ENCODE assay signal across 12 cellular contexts in genomic region chr17:7867881-7868329, GRCh38. TPM values are rescaled to one million over a fixed set of nuclear protein-coding genes. Genes with fewer than 3 reads are reported as not detected.
DNase-seq lines count a peak whose midpoint lies in the region; ATAC-seq, FAIRE-seq and TF ChIP-seq lines count a peak whose summit lies in the region.
"Had no signal": no experiment of that assay in that cellular context is flagged by ENCODE, and none has a peak within 500 bp of the region (broad histone marks: within the 10 kb centered on the region; RNA-seq: fewer than 3 reads in every experiment).

No MANE protein-coding gene starts in this region.

- H3K27me3 Mint-ChIP-seq in activated T-cell treated with anti-CD3 and anti-CD28 coated beads, Interleukin-2, amount 50 U/mL, for 24 hours = no peaks in the 10 kb centered on the region

- H3K4me1 Mint-ChIP-seq in activated T-cell treated with anti-CD3 and anti-CD28 coated beads, Interleukin-2, amount 50 U/mL, for 24 hours (ENCODE audit: low read depth) = peaks cover 32% of the 10 kb centered on the region

- H3K36me3 ChIP-seq in small intestine (ENCODE audit: control insufficient read depth in 2 of 2, insufficient read depth in 2 of 2, low read length in 2 of 2) = no peaks in the 10 kb centered on the region
- H3K36me3 ChIP-seq: left lung, uterus had no signal

- no peaks in the 10 kb centered on the region for H3K9me3 Mint-ChIP-seq in activated T-cell treated with anti-CD3 and anti-CD28 coated beads, Interleukin-2, amount 50 U/mL, for 24 hours

- no peak for TF ChIP-seq CTCF in coronary artery (IDR thresholded peaks at IDR 0.05)

- H3K27ac ChIP-seq in coronary artery (no peak overlapping the region), small intestine (ENCODE audit: low read depth in 1 of 2, low read length in 1 of 2) (no peak overlapping the region)
- H3K27ac ChIP-seq: uterus, VCaP had no signal

- H3K36me3 Mint-ChIP-seq in activated T-cell treated with anti-CD3 and anti-CD28 coated beads, Interleukin-2, amount 50 U/mL, for 24 hours (ENCODE audit: low read depth) = peaks cover 51% of the 10 kb centered on the region

- no peak for FAIRE-seq in small intestine (lab: Jason Lieb, UNC)

- no peaks in the 10 kb centered on the region for H3K9me3 ChIP-seq in small intestine (ENCODE audit: control insufficient read depth, low read depth)
- H3K9me3 ChIP-seq: left lung, uterus had no signal

- H3K27ac Mint-ChIP-seq in activated T-cell treated with anti-CD3 and anti-CD28 coated beads, Interleukin-2, amount 50 U/mL, for 24 hours = peak overlapping the region; percentile 40

- no peaks in the 10 kb centered on the region for H3K4me1 ChIP-seq in small intestine (ENCODE audit: control insufficient read depth in 2 of 2, insufficient read depth in 1 of 2, low read depth in 1 of 2, low read length in 1 of 2)
- H3K4me1 ChIP-seq: uterus had no signal

- no peak for DNase-seq in activated T-cell treated with anti-CD3 and anti-CD28 coated beads, Interleukin-2, amount 50 U/mL, for 24 hours
- DNase-seq in activated T-cell treated with anti-CD3 and anti-CD28 coated beads, Interleukin-2, amount 50 U/mL, for 48 hours = no peak
- DNase-seq in NOMO-1 treated with dmso at 0.1 percent for 144 hours (lab: John Stamatoyannopoulos, UW; ENCODE audit: unreplicated experiment) (peak; percentile 61), coronary artery (ENCODE audit: low spot score) (peak; percentile 33), small intestine (peak; percentile 33), NCI-H2171 treated with DMSO at 0.1 percent for 48 hours (lab: John Stamatoyannopoulos, UW) (no peak), NAMALWA (ENCODE audit: low spot score) (no peak), left ventricle myocardium superior (no peak)
- DNase-seq: left lung, NCI-H2107, uterus had no signal

- intact Hi-C loops in left ventricle myocardium superior (cut with micrococcal nuclease) = loop anchor here (10.0 kb wide), 3 partner anchors 47 to 133 kb away; partner anchors contain the start of gene RNF227

- ATAC-seq in left ventricle myocardium superior = no peak
- ATAC-seq: left lung had no signal

- H3K4me3 ChIP-seq in coronary artery (no peak overlapping the region), small intestine (ENCODE audit: low read depth in 1 of 2, low read length in 2 of 2) (no peak overlapping the region)
- H3K4me3 ChIP-seq: left lung, uterus had no signal

- no peak overlapping the region for H3K4me3 Mint-ChIP-seq in activated T-cell treated with anti-CD3 and anti-CD28 coated beads, Interleukin-2, amount 50 U/mL, for 24 hours

- H3K27me3 ChIP-seq in small intestine (ENCODE audit: control insufficient read depth in 2 of 2, insufficient read depth in 2 of 2, low read length in 2 of 2) = no peaks in the 10 kb centered on the region
- H3K27me3 ChIP-seq: left lung, uterus had no signal

- 57 to 59% (median 58%) methylated on average over 5 of the region's 5 CpGs for WGBS in small intestine, 3 donors

RNA-seq across cellular contexts. Expression of gene CYB5D1, which starts 10.1 kb away (rescaled TPM):
- polyA plus RNA-seq in small intestine = 1 to 10 TPM; 4.9 to 7.9 (median 4.9) TPM
- 25.6 TPM for total RNA-seq in left ventricle myocardium superior

RNA-seq across cellular contexts. Expression of gene NAA38, which starts 10.5 kb away (rescaled TPM):
- polyA plus RNA-seq in small intestine = 100 to 1,000 TPM in 1 of 3 donors, 10 to 100 TPM in 2; 70.0 to 142 (median 76.7) TPM
- total RNA-seq in left ventricle myocardium superior = 93.2 TPM

RNA-seq across cellular contexts. Expression of gene TMEM88, which starts 13.0 kb away (rescaled TPM):
- polyA plus RNA-seq in small intestine = 10 to 100 TPM in 1 of 3 donors, 1 to 10 TPM in 2; 3.8 to 17.5 (median 8.9) TPM
- total RNA-seq in left ventricle myocardium superior = 32.6 TPM

RNA-seq across cellular contexts. Expression of gene CHD3, which starts 20.7 kb away (rescaled TPM):
- polyA plus RNA-seq in small intestine = 10 to 100 TPM; 23.7 to 60.4 (median 25.7) TPM
- total RNA-seq in left ventricle myocardium superior = 13.1 TPM

RNA-seq across cellular contexts. Expression of gene KDM6B, which starts 33.9 kb away (rescaled TPM):
- 10 to 100 TPM in 2 of 3 donors, 1 to 10 TPM in 1; 8.4 to 26.1 (median 11.2) TPM for polyA plus RNA-seq in small intestine
- total RNA-seq in left ventricle myocardium superior = 28.1 TPM

Comparison
In these comparisons a context has a peak if more than half of its experiments do, and no peak if none do; other contexts are left out.
1. DNase-seq: peak in NOMO-1 treated with dmso at 0.1 percent for 144 hours (single experiment), coronary artery (single experiment) and small intestine (single experiment); none in activated T-cell treated with anti-CD3 and anti-CD28 coated beads, Interleukin-2, amount 50 U/mL, for 24 hours (single experiment), activated T-cell treated with anti-CD3 and anti-CD28 coated beads, Interleukin-2, amount 50 U/mL, for 48 hours (0 of 2), NCI-H2171 treated with DMSO at 0.1 percent for 48 hours (single experiment), NAMALWA (single experiment) and left ventricle myocardium superior (single experiment).